1 cellular context compared by ENCODE assay signal in genomic region chr21:38918629-38919346, GRCh38.
TF ChIP-seq lines count a peak whose summit lies in the region.

No MANE protein-coding gene starts in this region.

TF ChIP-seq in HepG2, 621 proteins besides CTCF, POLR2A, EP300 and RAD21 (continued from another document and continues in another):
- TF ChIP-seq ZNF512 (CRISPR knock-in tag; IDR thresholded peaks at IDR 0.05) (no peak), GATAD2A (CRISPR knock-in tag; IDR thresholded peaks at IDR 0.05) (peak; percentile 60; the same call in 1 of the 2 replicates), FOXO1 (CRISPR knock-in tag; IDR thresholded peaks at IDR 0.05) (0 out of 2 replicates have a peak, but pooled peaks have one; percentile 27), NR2C2 (CRISPR knock-in tag; IDR thresholded peaks at IDR 0.05; ENCODE audit: borderline replicate concordance) (no peak), DMAP1 (CRISPR knock-in tag; IDR thresholded peaks at IDR 0.05) (0 out of 2 replicates have a peak, but pooled peaks have one; percentile 15), MTA1 (CRISPR knock-in tag; IDR thresholded peaks at IDR 0.05; ENCODE audit: borderline replicate concordance) (no peak), CREBL2 (CRISPR knock-in tag; IDR thresholded peaks at IDR 0.05; ENCODE audit: borderline replicate concordance) (no peak), HNF4A (CRISPR knock-in tag; IDR thresholded peaks at IDR 0.05) (0 out of 2 replicates have a peak, but pooled peaks have one; percentile 10), ASH2L (IDR thresholded peaks at IDR 0.05; ENCODE audit: insufficient read length, low read depth, low read length) (peak; percentile 23), MZF1 (CRISPR knock-in tag; IDR thresholded peaks at IDR 0.05; ENCODE audit: borderline replicate concordance) (no peak), FOXA3 (CRISPR knock-in tag; IDR thresholded peaks at IDR 0.05) (peak; percentile 48; the same call in 1 of the 2 replicates), THYN1 (CRISPR knock-in tag; IDR thresholded peaks at IDR 0.05; ENCODE audit: borderline replicate concordance, low read depth) (no peak), CC2D1A (CRISPR knock-in tag; IDR thresholded peaks at IDR 0.05) (no peak), ZNF3 (CRISPR knock-in tag; IDR thresholded peaks at IDR 0.05) (no peak), EEA1 (CRISPR knock-in tag; IDR thresholded peaks at IDR 0.05; ENCODE audit: borderline replicate concordance) (no peak), MED13 (CRISPR knock-in tag; IDR thresholded peaks at IDR 0.05) (no peak), MXI1 (IDR thresholded peaks at IDR 0.05; ENCODE audit: borderline replicate concordance, low read depth, low read length) (no peak), FOSL2 (CRISPR knock-in tag; IDR thresholded peaks at IDR 0.05) (0 out of 2 replicates have a peak, but pooled peaks have one; percentile 15), ZNF704 (CRISPR knock-in tag; IDR thresholded peaks at IDR 0.05; ENCODE audit: borderline replicate concordance) (no peak), ZBTB7B (CRISPR knock-in tag; IDR thresholded peaks at IDR 0.05) (no peak), ZBTB33 (CRISPR knock-in tag; IDR thresholded peaks at IDR 0.05) (no peak), PRDM10 (CRISPR knock-in tag; IDR thresholded peaks at IDR 0.05; ENCODE audit: low read depth) (peak; percentile 73), SATB2 (CRISPR knock-in tag; IDR thresholded peaks at IDR 0.05) (no peak), MAX (IDR thresholded peaks at IDR 0.05) (peak; percentile 82), TRIM24 (CRISPR knock-in tag; IDR thresholded peaks at IDR 0.05) (no peak), ZMYM3 (CRISPR knock-in tag; IDR thresholded peaks at IDR 0.05) (no peak), CREM (IDR thresholded peaks at IDR 0.05) (peak; percentile 85), CREM (CRISPR knock-in tag; IDR thresholded peaks at IDR 0.05) (no peak), ZBTB43 (CRISPR knock-in tag; conservative IDR thresholded peaks at IDR 0.05) (peak; percentile 34; the same call in 1 of the 2 replicates), REPIN1 (CRISPR knock-in tag; IDR thresholded peaks at IDR 0.05; ENCODE audit: borderline replicate concordance, low read depth) (no peak), ISL2 (CRISPR knock-in tag; IDR thresholded peaks at IDR 0.05) (peak; percentile 86), TP53 (CRISPR knock-in tag; conservative IDR thresholded peaks at IDR 0.05) (no peak), RBFOX2 (IDR thresholded peaks at IDR 0.05; ENCODE audit: low read depth, low read length) (no peak), NAIF1 (CRISPR knock-in tag; IDR thresholded peaks at IDR 0.05; ENCODE audit: borderline replicate concordance) (no peak), CSRNP1 (CRISPR knock-in tag; IDR thresholded peaks at IDR 0.05) (no peak), SKI (IDR thresholded peaks at IDR 0.05; ENCODE audit: partially characterized antibody) (no peak), TOE1 (CRISPR knock-in tag; IDR thresholded peaks at IDR 0.05) (no peak), GMEB1 (CRISPR knock-in tag; IDR thresholded peaks at IDR 0.05; ENCODE audit: borderline replicate concordance) (0 out of 2 replicates have a peak, but pooled peaks have one; percentile 10), GATA4 (IDR thresholded peaks at IDR 0.05; ENCODE audit: borderline replicate concordance, low read depth) (peak; percentile 91; the same call in 1 of the 2 replicates), PTBP1 (IDR thresholded peaks at IDR 0.05; ENCODE audit: low read depth, low read length, poor library complexity, severe bottlenecking) (no peak), ELF3 (CRISPR knock-in tag; IDR thresholded peaks at IDR 0.05) (peak; percentile 83), ZNF317 (CRISPR knock-in tag; IDR thresholded peaks at IDR 0.05) (no peak), ZNF766 (CRISPR knock-in tag; IDR thresholded peaks at IDR 0.05; ENCODE audit: borderline replicate concordance) (no peak), ZNF556 (CRISPR knock-in tag; IDR thresholded peaks at IDR 0.05; ENCODE audit: borderline replicate concordance) (no peak; the same call in 1 of the 2 replicates), EHMT2 (IDR thresholded peaks at IDR 0.05; ENCODE audit: borderline replicate concordance, low read depth, low read length) (peak; percentile 21; the same call in 1 of the 2 replicates), HBP1 (CRISPR knock-in tag; IDR thresholded peaks at IDR 0.05; ENCODE audit: low read depth) (no peak), ZNF574 (CRISPR knock-in tag; IDR thresholded peaks at IDR 0.05) (no peak; the same call in 1 of the 2 replicates), CBX5 (CRISPR knock-in tag; IDR thresholded peaks at IDR 0.05; ENCODE audit: borderline replicate concordance) (no peak), ZFY (CRISPR knock-in tag; IDR thresholded peaks at IDR 0.05) (no peak)
